24 cellular contexts compared by ENCODE assay signal in the genomic region with DNA sequence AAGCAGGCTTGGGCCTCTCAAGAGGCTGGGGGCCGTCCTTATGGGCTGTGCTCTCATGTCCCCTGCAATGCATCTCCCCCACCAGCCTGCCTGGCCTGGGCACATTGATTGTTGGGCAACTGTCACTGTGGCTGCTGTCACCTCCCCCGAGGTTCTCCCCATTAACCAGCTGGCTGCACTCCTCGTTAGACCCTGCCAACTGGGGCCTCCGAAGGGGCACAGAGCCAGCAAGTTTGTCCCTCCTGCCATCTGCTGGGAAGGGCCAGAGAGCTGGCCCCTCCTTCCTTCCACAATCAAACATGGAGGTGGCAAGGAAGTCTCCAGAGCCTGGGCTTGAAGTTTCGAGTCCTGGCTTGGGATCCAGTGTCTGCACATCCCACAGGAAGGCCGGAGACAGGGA.
"Had no signal": no experiment of that assay in that cellular context is flagged by ENCODE, and none has a peak within 500 bp of the region (broad histone marks: within the 10 kb centered on the region; RNA-seq: fewer than 3 reads in every experiment).

No MANE protein-coding gene starts in this region.

- H3K27ac Mint-ChIP-seq: activated CD8-positive, alpha-beta T cell treated with anti-CD3 and anti-CD28 coated beads, Interleukin-2, amount 10 ng/mL, durations not matched to agents 7 days and 5 days; activated naive CD8-positive, alpha-beta T cell; activated T-cell treated with anti-CD3 and anti-CD28 coated beads, Interleukin-2, amount 50 U/mL, for 24 hours; activated T-helper 17 cell treated with anti-CD3 and anti-CD28 coated beads, Interleukin-2, amount 50 U/mL, for 72 hours; nephron progenitor cell; stimulated activated naive B cell treated with anti-CD40 and anti-IgM and Interleukin-4, amounts not matched to agents 10 μg/mL and 1 μg/mL and 100 μg/mL, for 72 hours; T-helper 2 cell treated with Interferon-gamma antibody and Interleukin-4, amounts not matched to agents 5 μg/mL and 100 μg/mL, for 36 hours had no signal

- H3K27me3 Mint-ChIP-seq: central memory CD8-positive, alpha-beta T cell had no signal

- H3K4me3 Mint-ChIP-seq: activated CD8-positive, alpha-beta T cell treated with anti-CD3 and anti-CD28 coated beads, Interleukin-2, amount 10 ng/mL, durations not matched to agents 7 days and 5 days; activated naive CD8-positive, alpha-beta T cell; activated T-cell treated with anti-CD3 and anti-CD28 coated beads, Interleukin-2, amount 50 U/mL, for 24 hours; activated T-helper 17 cell treated with anti-CD3 and anti-CD28 coated beads, Interleukin-2, amount 50 U/mL, for 72 hours; central memory CD8-positive, alpha-beta T cell; nephron progenitor cell; stimulated activated naive B cell treated with anti-CD40 and anti-IgM and Interleukin-4, amounts not matched to agents 10 μg/mL and 1 μg/mL and 100 μg/mL, for 72 hours; T-helper 2 cell treated with Interferon-gamma antibody and Interleukin-4, amounts not matched to agents 5 μg/mL and 100 μg/mL, for 36 hours had no signal

- DNase-seq: activated CD4-positive, alpha-beta T cell treated with anti-CD3 and anti-CD28 coated beads, Interleukin-2, amount 50 U/mL, for 1 hour; activated CD8-positive, alpha-beta T cell treated with anti-CD3 and anti-CD28 coated beads, Interleukin-2, amount 10 ng/mL, durations not matched to agents 7 days and 5 days; activated T-cell treated with anti-CD3 and anti-CD28 coated beads, Interleukin-2, amount 50 U/mL, for 24 hours; adrenal gland; cortex of kidney; effector CD4-positive, alpha-beta T cell; erythroblast; foreskin keratinocyte; lower lobe of right lung; mucosa of descending colon; nephron progenitor cell; nucleus accumbens; sigmoid colon; stimulated activated CD4-positive, alpha-beta T cell treated with anti-CD3 and anti-CD28 coated beads, Interleukin-15, amount 100 ng/mL, for 24 hours; stimulated activated CD4-positive, alpha-beta T cell treated with anti-CD3 and anti-CD28 coated beads, Interleukin-2, amount 100 ng/mL, for 48 hours; stimulated activated CD8-positive, alpha-beta memory T cell treated with anti-CD3 and anti-CD28 coated beads, Interleukin-4, amount 100 ng/mL, for 48 hours; stimulated activated naive B cell treated with anti-CD40 and anti-IgM and Interleukin-4, amounts not matched to agents 10 μg/mL and 1 μg/mL and 100 μg/mL, for 72 hours; transverse colon had no signal

- ATAC-seq: activated CD4-positive, CD25-positive, alpha-beta regulatory T cell treated with anti-CD3 and anti-CD28 coated beads, Interleukin-2, amount 50 U/mL, for 24 hours; activated CD8-positive, alpha-beta T cell treated with anti-CD3 and anti-CD28 coated beads, Interleukin-2, amount 10 ng/mL, durations not matched to agents 7 days and 5 days; activated T-helper 17 cell treated with anti-CD3 and anti-CD28 coated beads, Interleukin-2, amount 50 U/mL, for 72 hours; foreskin keratinocyte; left lobe of liver; lower lobe of right lung; mucosa of descending colon; stimulated activated naive B cell treated with anti-CD40 and anti-IgM and Interleukin-4, amounts not matched to agents 10 μg/mL and 1 μg/mL and 100 μg/mL, for 72 hours had no signal

- H3K4me1 Mint-ChIP-seq: activated T-helper 17 cell treated with anti-CD3 and anti-CD28 coated beads, Interleukin-2, amount 50 U/mL, for 72 hours had no signal
